8 cellular contexts compared by ENCODE assay signal in genomic region chr22:18528597-18529415, GRCh38. TPM values are rescaled to one million over a fixed set of nuclear protein-coding genes. Genes with fewer than 3 reads are reported as not detected.
DNase-seq lines count a peak whose midpoint lies in the region; ATAC-seq and TF ChIP-seq lines count a peak whose summit lies in the region.
"Not testable (repeated sequence)": the region's sequence is repeated elsewhere in the genome, so short reads cannot be mapped to it uniquely, and the experiment has no call there.

No MANE protein-coding gene starts in this region.

- not testable (repeated sequence) for H3K4me1 Mint-ChIP-seq in CD4-positive, CD25-positive, alpha-beta regulatory T cell; T-helper 17 cell; naive B cell

- TF ChIP-seq CTCF in fibroblast of the aortic adventitia (IDR thresholded peaks at IDR 0.05; ENCODE audit: insufficient read depth, low read length), result not testable (repeated sequence)

- not testable (repeated sequence) for H3K4me1 ChIP-seq in CD4-positive, CD25-positive, alpha-beta regulatory T cell (ENCODE audit: control insufficient read depth, insufficient read depth, low read length, poor library complexity, severe bottlenecking)

- H3K27me3 Mint-ChIP-seq in CD4-positive, CD25-positive, alpha-beta regulatory T cell; T-helper 17 cell; naive B cell: not testable (repeated sequence)

- H3K9me3 Mint-ChIP-seq in CD4-positive, CD25-positive, alpha-beta regulatory T cell; naive B cell: not testable (repeated sequence)

- H3K27me3 ChIP-seq in CD4-positive, CD25-positive, alpha-beta regulatory T cell (ENCODE audit: control insufficient read depth, insufficient read depth, low read length), result not testable (repeated sequence)

- not testable (repeated sequence) for H3K36me3 ChIP-seq in CD4-positive, CD25-positive, alpha-beta regulatory T cell (ENCODE audit: control insufficient read depth, insufficient read depth, low read length)

- DNase-seq in CD4-positive, CD25-positive, alpha-beta regulatory T cell, result peak; percentile 72 to 83 (median 82)
- DNase-seq in T-helper 17 cell (peak; percentile 65 to 88 (median 86)), fibroblast of the aortic adventitia (ENCODE audit: low read depth) (peak; percentile 52), naive B cell (peak; percentile 70)
- peak; percentile 90 for DNase-seq in activated naive CD4-positive, alpha-beta T cell treated with Interleukin-2 at 50 U/mL for 16 hours
- peak; percentile 77 for DNase-seq in stimulated activated CD8-positive, alpha-beta memory T cell treated with anti-CD3 and anti-CD28 coated beads, Interleukin-12 subunit alpha, Interleukin-12 subunit beta, amount 100 ng/mL, for 24 hours (ENCODE audit: extremely low read depth)

- H3K27ac Mint-ChIP-seq in CD4-positive, CD25-positive, alpha-beta regulatory T cell; T-helper 17 cell: not testable (repeated sequence)
- peak overlapping the region in 1 of 6 donors; percentile 66 for H3K27ac Mint-ChIP-seq in naive B cell

- H3K27ac ChIP-seq in CD4-positive, CD25-positive, alpha-beta regulatory T cell (ENCODE audit: insufficient read depth, low read length, poor library complexity, severe bottlenecking), result peak overlapping the region; percentile 14

- peak; percentile 79 to 82 for ATAC-seq in CD4-positive, CD25-positive, alpha-beta regulatory T cell (ENCODE audit: low read depth in 2 of 2)
- ATAC-seq in GM21447 (IDR thresholded peaks at IDR 0.05; ENCODE audit: unreplicated experiment), result peak; percentile 68
- ATAC-seq in HG03342 (IDR thresholded peaks at IDR 0.05; ENCODE audit: unreplicated experiment), result peak; percentile 72
- peak; percentile 81 for ATAC-seq in T-helper 17 cell
- ATAC-seq in naive B cell (ENCODE audit: low read depth in 2 of 2), result peak; percentile 73 to 76

- not testable (repeated sequence) for H3K4me3 Mint-ChIP-seq in CD4-positive, CD25-positive, alpha-beta regulatory T cell
- peak overlapping the region; percentile 71 for H3K4me3 Mint-ChIP-seq in T-helper 17 cell
- peak overlapping the region in 2 of 8 donors; percentile 78 to 89 for H3K4me3 Mint-ChIP-seq in naive B cell

- H3K4me3 ChIP-seq in CD4-positive, CD25-positive, alpha-beta regulatory T cell (ENCODE audit: low read depth, low read length); fibroblast of the aortic adventitia (ENCODE audit: low read depth, low read length): not testable (repeated sequence)

- H3K36me3 Mint-ChIP-seq in CD4-positive, CD25-positive, alpha-beta regulatory T cell; T-helper 17 cell (ENCODE audit: low read depth); naive B cell: not testable (repeated sequence)

- H3K9me3 ChIP-seq in CD4-positive, CD25-positive, alpha-beta regulatory T cell (ENCODE audit: control insufficient read depth in 2 of 2, low read length in 2 of 2); T-helper 17 cell (ENCODE audit: control insufficient read depth, low read length, poor library complexity, severe bottlenecking): not testable (repeated sequence)

RNA-seq across cellular contexts. Expression of gene TMEM191B, which starts 1.2 kb away (rescaled TPM):
- total RNA-seq in CD4-positive, CD25-positive, alpha-beta regulatory T cell, result 3.5 TPM
- 1 to 10 TPM in 1 of 4 donors, under 1 TPM in 3; 0.52 to 1.3 (median 0.70) TPM for polyA plus RNA-seq in CD4-positive, CD25-positive, alpha-beta regulatory T cell
- total RNA-seq in T-helper 17 cell (1 to 10 TPM in 1 of 2 donors, not detected in 1; 4.8 TPM), fibroblast of the aortic adventitia (ENCODE audit: low replicate concordance) (0.36 and 5.8 TPM in 2 replicates)
- polyA plus RNA-seq in naive B cell (ENCODE audit: low read depth in 6 of 6), result 1 to 10 TPM in 2 of 6 donors, under 1 TPM in 1, not detected in 3; 0.67 to 3.5 (median 1.3) TPM

RNA-seq across cellular contexts. Expression of gene GGTLC3, which starts 10.8 kb away (rescaled TPM):
- total RNA-seq in CD4-positive, CD25-positive, alpha-beta regulatory T cell, result not detected
- not detected for polyA plus RNA-seq in CD4-positive, CD25-positive, alpha-beta regulatory T cell
- total RNA-seq in T-helper 17 cell (not detected), fibroblast of the aortic adventitia (ENCODE audit: low replicate concordance) (not detected in 2 replicates)
- polyA plus RNA-seq in naive B cell (ENCODE audit: low read depth in 6 of 6), result not detected
